In the genomic region with DNA sequence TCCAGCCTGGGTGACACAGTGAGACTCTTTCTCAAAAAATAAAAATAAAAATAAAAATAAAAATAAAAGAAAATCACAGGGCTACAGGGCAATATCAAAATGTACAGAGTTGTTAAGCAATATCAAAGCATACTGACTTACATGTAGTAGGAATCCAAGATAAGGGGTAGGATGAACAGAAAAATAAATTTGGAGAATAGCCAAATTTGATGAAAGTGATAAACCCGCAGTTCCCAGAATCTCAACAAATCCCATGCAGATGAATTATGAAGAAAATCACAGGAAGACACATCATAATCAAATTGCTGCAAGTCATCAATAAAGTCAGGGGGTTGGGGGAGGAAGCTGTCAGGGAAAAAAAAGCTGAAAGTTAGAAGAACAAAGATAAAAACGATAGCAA, we compare ENCODE assay signal across 28 cellular contexts.
"Had no signal": no experiment of that assay in that cellular context is flagged by ENCODE, and none has a peak within 500 bp of the region (broad histone marks: within the 10 kb centered on the region; RNA-seq: fewer than 3 reads in every experiment).

No MANE protein-coding gene starts in this region.

- H3K4me3 ChIP-seq: left lung, lower lobe of right lung, pancreas, prostate gland, skin epidermis, spleen, suprapubic skin, thoracic aorta, tibial artery, upper lobe of right lung had no signal

- H3K27ac ChIP-seq: left lung, lower lobe of right lung, pancreas, prostate gland, skin epidermis, spleen, suprapubic skin, thoracic aorta, tibial artery, upper lobe of right lung had no signal

- H3K36me3 ChIP-seq: left lung, lower lobe of right lung, pancreas, prostate gland, suprapubic skin, thoracic aorta, upper lobe of right lung had no signal

- H3K27me3 ChIP-seq: left lung, pancreas, spleen, suprapubic skin, tibial artery, upper lobe of right lung had no signal

- ATAC-seq: left colon; left lung; lower lobe of right lung; naive thymus-derived CD8-positive, alpha-beta T cell; pancreas; right cardiac atrium; sciatic nerve; stimulated activated effector memory CD8-positive, alpha-beta T cell treated with anti-CD3 and anti-CD28 coated beads, Interleukin-12 subunit alpha, Interleukin-12 subunit beta, amount 100 ng/mL, for 72 hours; upper lobe of right lung had no signal

- H3K4me1 ChIP-seq: left lung, lower lobe of right lung, pancreas, prostate gland, spleen, suprapubic skin, tibial artery, upper lobe of right lung had no signal

- H3K4me3 Mint-ChIP-seq: naive thymus-derived CD8-positive, alpha-beta T cell; stimulated activated effector memory CD8-positive, alpha-beta T cell treated with anti-CD3 and anti-CD28 coated beads, Interleukin-12 subunit alpha, Interleukin-12 subunit beta, amount 100 ng/mL, for 72 hours; stimulated activated naive CD8-positive, alpha-beta T cell treated with anti-CD3 and anti-CD28 coated beads, Interleukin-15, Interleukin-2, amounts not matched to agents 100 ng/mL and 50 ng/mL, for 24 hours had no signal

- DNase-seq: hypothalamus; immature natural killer cell; kidney; left colon; left lung; lower lobe of right lung; mammary epithelial cell; mesenchymal stem cell; naive thymus-derived CD8-positive, alpha-beta T cell; pancreas; posterior cingulate gyrus; retina; right cardiac atrium; spleen; stimulated activated CD4-positive, alpha-beta T cell treated with anti-CD3 and anti-CD28 coated beads, Interleukin-4, amount 100 ng/mL, for 24 hours; stimulated activated naive CD4-positive, alpha-beta T cell; tibial artery; trophoblast cell; upper lobe of right lung had no signal

- FAIRE-seq: islet of Langerhans, kidney, pancreas, urothelium cell line had no signal

- H3K27ac Mint-ChIP-seq: immature natural killer cell; stimulated activated effector memory CD8-positive, alpha-beta T cell treated with anti-CD3 and anti-CD28 coated beads, Interleukin-12 subunit alpha, Interleukin-12 subunit beta, amount 100 ng/mL, for 72 hours; stimulated activated naive CD8-positive, alpha-beta T cell treated with anti-CD3 and anti-CD28 coated beads, Interleukin-15, Interleukin-2, amounts not matched to agents 100 ng/mL and 50 ng/mL, for 24 hours had no signal

- H3K9me3 ChIP-seq: prostate gland had no signal

- H3K27me3 Mint-ChIP-seq: naive thymus-derived CD8-positive, alpha-beta T cell; stimulated activated naive CD8-positive, alpha-beta T cell treated with anti-CD3 and anti-CD28 coated beads, Interleukin-15, Interleukin-2, amounts not matched to agents 100 ng/mL and 50 ng/mL, for 24 hours had no signal
